In the genomic region with DNA sequence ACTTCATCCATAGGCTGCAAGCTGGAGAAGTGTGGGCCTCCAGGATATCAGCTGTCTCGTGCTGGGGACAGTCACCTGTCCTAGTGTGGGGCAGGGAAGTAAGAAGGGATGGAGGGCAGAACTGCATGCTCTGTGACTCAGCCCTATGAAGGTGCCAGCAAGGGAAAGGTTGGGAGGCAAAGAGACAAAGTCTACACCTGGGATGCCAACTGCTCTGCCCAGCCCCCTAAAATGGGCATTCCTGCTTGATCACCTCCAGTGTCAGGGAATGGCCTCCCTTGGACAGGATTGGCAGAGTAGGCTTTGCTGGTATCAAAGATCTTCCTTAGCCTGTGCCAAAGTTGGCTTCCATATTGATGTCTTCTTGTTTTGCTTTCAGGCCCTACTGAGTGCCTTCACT, we compare ENCODE assay signal across 26 cellular contexts.
"Had no signal": no experiment of that assay in that cellular context is flagged by ENCODE, and none has a peak within 500 bp of the region (broad histone marks: within the 10 kb centered on the region; RNA-seq: fewer than 3 reads in every experiment).

No MANE protein-coding gene starts in this region.

- H3K27me3 Mint-ChIP-seq: stimulated activated naive B cell treated with anti-CD40 and anti-IgM and Interleukin-4, amounts not matched to agents 10 μg/mL and 1 μg/mL and 100 μg/mL, for 72 hours; stimulated activated naive CD8-positive, alpha-beta T cell treated with anti-CD3 and anti-CD28 coated beads, Interleukin-15, Interleukin-2, amounts not matched to agents 100 ng/mL and 50 ng/mL, for 24 hours had no signal

- H3K4me1 ChIP-seq: esophagus muscularis mucosa, foreskin keratinocyte, gastroesophageal sphincter, lower lobe of right lung, parathyroid adenoma, prostate gland, right atrium auricular region, transverse colon, upper lobe of right lung, uterus had no signal

- H3K36me3 ChIP-seq: esophagus muscularis mucosa, gastroesophageal sphincter, lower lobe of right lung, prostate gland, right atrium auricular region, transverse colon, upper lobe of right lung, uterus had no signal

- H3K4me3 ChIP-seq: coronary artery, esophagus muscularis mucosa, gastroesophageal sphincter, lower lobe of right lung, prostate gland, right atrium auricular region, skin epidermis, transverse colon, upper lobe of right lung, uterus had no signal

- DNase-seq: dermis blood vessel endothelial cell; effector memory CD4-positive, alpha-beta T cell; foreskin keratinocyte; glutamatergic neuron; hypothalamus; immature natural killer cell; islet precursor cell; left colon; left ventricle myocardium superior; lower lobe of right lung; stimulated activated CD4-positive, alpha-beta T cell treated with anti-CD3 and anti-CD28 coated beads, Interleukin-15, amount 100 ng/mL, for 24 hours; stimulated activated CD4-positive, alpha-beta T cell treated with anti-CD3 and anti-CD28 coated beads, Interleukin-2, amount 100 ng/mL, for 48 hours; stimulated activated naive B cell treated with anti-CD40 and anti-IgM and Interleukin-4, amounts not matched to agents 10 μg/mL and 1 μg/mL and 100 μg/mL, for 72 hours; transverse colon; upper lobe of right lung; uterus had no signal

- H3K36me3 Mint-ChIP-seq: immature natural killer cell; natural killer cell treated with Interleukin-12 subunit alpha and Interleukin-12 subunit beta and Interleukin-15 and Interleukin-18, amount 100 ng/mL, for 72 hours; stimulated activated naive B cell treated with anti-CD40 and anti-IgM and Interleukin-4, amounts not matched to agents 10 μg/mL and 1 μg/mL and 100 μg/mL, for 72 hours had no signal

- H3K27me3 ChIP-seq: right atrium auricular region, transverse colon, upper lobe of right lung, uterus had no signal

- ATAC-seq: foreskin keratinocyte; gastroesophageal sphincter; left colon; left ventricle myocardium superior; lower lobe of right lung; natural killer cell treated with Interleukin-12 subunit alpha and Interleukin-12 subunit beta and Interleukin-15 and Interleukin-18, amount 100 ng/mL, for 72 hours; stimulated activated naive B cell treated with anti-CD40 and anti-IgM and Interleukin-4, amounts not matched to agents 10 μg/mL and 1 μg/mL and 100 μg/mL, for 72 hours; upper lobe of right lung had no signal

- H3K27ac ChIP-seq: coronary artery, esophagus muscularis mucosa, foreskin keratinocyte, gastroesophageal sphincter, lower lobe of right lung, parathyroid adenoma, prostate gland, right atrium auricular region, skin epidermis, transverse colon, upper lobe of right lung, uterus had no signal

- H3K27ac Mint-ChIP-seq: immature natural killer cell; natural killer cell treated with Interleukin-12 subunit alpha and Interleukin-12 subunit beta and Interleukin-15 and Interleukin-18, amount 100 ng/mL, for 72 hours; stimulated activated naive B cell treated with anti-CD40 and anti-IgM and Interleukin-4, amounts not matched to agents 10 μg/mL and 1 μg/mL and 100 μg/mL, for 72 hours; stimulated activated naive CD8-positive, alpha-beta T cell treated with anti-CD3 and anti-CD28 coated beads, Interleukin-15, Interleukin-2, amounts not matched to agents 100 ng/mL and 50 ng/mL, for 24 hours had no signal

- H3K9me3 ChIP-seq: esophagus muscularis mucosa, gastroesophageal sphincter, lower lobe of right lung, prostate gland, right atrium auricular region, transverse colon, upper lobe of right lung, uterus had no signal

- H3K4me3 Mint-ChIP-seq: immature natural killer cell; natural killer cell treated with Interleukin-12 subunit alpha and Interleukin-12 subunit beta and Interleukin-15 and Interleukin-18, amount 100 ng/mL, for 72 hours; neural crest cell; stimulated activated naive B cell treated with anti-CD40 and anti-IgM and Interleukin-4, amounts not matched to agents 10 μg/mL and 1 μg/mL and 100 μg/mL, for 72 hours; stimulated activated naive CD8-positive, alpha-beta T cell treated with anti-CD3 and anti-CD28 coated beads, Interleukin-15, Interleukin-2, amounts not matched to agents 100 ng/mL and 50 ng/mL, for 24 hours had no signal

- H3K9me3 Mint-ChIP-seq: natural killer cell treated with Interleukin-12 subunit alpha and Interleukin-12 subunit beta and Interleukin-15 and Interleukin-18, amount 100 ng/mL, for 72 hours; neural crest cell had no signal
